ENCODE assay signal across 19 cellular contexts in the genomic region with DNA sequence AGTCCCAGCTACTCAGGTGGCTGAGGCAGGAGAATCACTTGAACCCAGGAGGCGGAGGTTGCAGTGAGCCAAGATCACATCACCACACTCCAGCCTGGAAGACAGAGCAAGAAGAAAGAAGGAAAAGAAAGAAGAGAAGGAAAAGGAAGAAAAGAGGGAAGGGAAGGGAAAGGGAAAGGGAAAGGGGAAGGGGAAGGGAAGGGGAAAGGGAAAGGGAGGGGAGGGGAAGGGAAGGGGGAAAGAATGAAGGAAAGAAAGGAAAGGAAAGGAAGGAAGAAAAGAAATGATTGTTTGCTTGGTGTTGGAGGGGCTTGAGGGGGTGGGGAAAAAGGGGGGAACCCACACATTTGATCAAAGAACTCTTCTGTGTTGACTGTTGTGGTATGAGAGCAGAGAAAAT. TPM values are rescaled to one million over a fixed set of nuclear protein-coding genes. Genes with fewer than 3 reads are reported as not detected.
A peak's percentile ranks its signal among the peaks of the same experiment; 100 is the strongest.
DNase-seq lines count a peak whose midpoint lies in the region; ATAC-seq and TF ChIP-seq lines count a peak whose summit lies in the region.
"Had no signal": no experiment of that assay in that cellular context is flagged by ENCODE, and none has a peak within 500 bp of the region (broad histone marks: within the 10 kb centered on the region; RNA-seq: fewer than 3 reads in every experiment).

No MANE protein-coding gene starts in this region.

- H3K36me3 Mint-ChIP-seq in activated T-helper 17 cell treated with anti-CD3 and anti-CD28 coated beads, Interleukin-2, amount 50 U/mL, for 72 hours (ENCODE audit: low read depth): no peaks in the 10 kb centered on the region
- H3K36me3 Mint-ChIP-seq: T-cell had no signal

- no peak for DNase-seq in SIG-M5 treated with dmso at 0.1 percent for 504 hours (lab: John Stamatoyannopoulos, UW; ENCODE audit: unreplicated experiment)
- no peak for DNase-seq in testis
- DNase-seq: ACHN, Calu3, DMS79 treated with DMSO at 0.1 percent for 48 hours, GF-D8, Kasumi-1, MG63, NCI-H2029, NCI-H526 treated with DMSO at 0.1 percent for 48 hours, Right ventricle myocardium superior, T-cell had no signal

- 0 out of 2 replicates have a peak overlapping the region, but pooled peaks have one; percentile 2 for H3K4me2 ChIP-seq in BLaER1

- H3K36me3 ChIP-seq in BLaER1 (no peaks in the 10 kb centered on the region), testis (ENCODE audit: low read depth, missing control alignments) (no peaks in the 10 kb centered on the region)
- H3K36me3 ChIP-seq: BE2C, MG63 had no signal

- H3K27ac Mint-ChIP-seq in activated T-helper 17 cell treated with anti-CD3 and anti-CD28 coated beads, Interleukin-2, amount 50 U/mL, for 72 hours: peak overlapping the region; percentile 55
- H3K27ac Mint-ChIP-seq: T-cell had no signal

- H3K9ac ChIP-seq in BLaER1: no peak overlapping the region

- 79 to 95% methylated on average over 1 of the region's 1 CpG for WGBS in testis, 2 donors

- peak overlapping the region; percentile 30 for H3K4me3 Mint-ChIP-seq in activated T-helper 17 cell treated with anti-CD3 and anti-CD28 coated beads, Interleukin-2, amount 50 U/mL, for 72 hours
- H3K4me3 Mint-ChIP-seq: T-cell had no signal

- ATAC-seq in activated T-helper 17 cell treated with anti-CD3 and anti-CD28 coated beads, Interleukin-2, amount 50 U/mL, for 72 hours (replicated peaks): no peak

- no peaks in the 10 kb centered on the region for H3K27me3 Mint-ChIP-seq in activated T-helper 17 cell treated with anti-CD3 and anti-CD28 coated beads, Interleukin-2, amount 50 U/mL, for 72 hours

- TF ChIP-seq CTCF in testis (IDR thresholded peaks at IDR 0.05): no peak

- H3K27ac ChIP-seq in BLaER1: no peak overlapping the region
- no peak overlapping the region for H3K27ac ChIP-seq in testis

- H3K4me1 Mint-ChIP-seq in activated T-helper 17 cell treated with anti-CD3 and anti-CD28 coated beads, Interleukin-2, amount 50 U/mL, for 72 hours: peaks cover 8% of the 10 kb centered on the region

- intact Hi-C loops in testis (cut with DNase I; ENCODE audit: low total_unique reads): no loop called here

- H3K4me1 ChIP-seq in BLaER1 (peaks cover 6% of the 10 kb centered on the region; the same call in 1 of the 2 replicates), testis (no peaks in the 10 kb centered on the region)
- H3K4me1 ChIP-seq: BE2C had no signal

- no peaks in the 10 kb centered on the region for H3K9me3 Mint-ChIP-seq in activated T-helper 17 cell treated with anti-CD3 and anti-CD28 coated beads, Interleukin-2, amount 50 U/mL, for 72 hours
- H3K9me3 Mint-ChIP-seq: T-cell had no signal

- H4K20me1 ChIP-seq in BLaER1: no peaks in the 10 kb centered on the region

- H3K27me3 ChIP-seq in BLaER1: no peaks in the 10 kb centered on the region
- H3K27me3 ChIP-seq in testis: no peaks in the 10 kb centered on the region
- H3K27me3 ChIP-seq: MG63 had no signal

- H3K4me3 ChIP-seq in BLaER1 (no peak overlapping the region), testis (no peak overlapping the region)
- H3K4me3 ChIP-seq: MG63 had no signal

- H3K9me3 ChIP-seq in BLaER1 (no peaks in the 10 kb centered on the region), testis (no peaks in the 10 kb centered on the region)
- H3K9me3 ChIP-seq: BE2C had no signal

- no peak for TF ChIP-seq POLR2A in testis (IDR thresholded peaks at IDR 0.05)

RNA-seq across cellular contexts. Expression of gene PMIS2, which starts 10.0 kb away (rescaled TPM):
- total RNA-seq in activated T-helper 17 cell treated with anti-CD3 and anti-CD28 coated beads, Interleukin-2, amount 50 U/mL, for 72 hours: not detected
- total RNA-seq in testis: under 1 TPM in 1 of 2 donors, not detected in 1; 0.74 TPM
- 2.0 TPM for polyA plus RNA-seq in testis (ENCODE audit: insufficient read depth, low read depth, low replicate concordance)
- total RNA-seq: Calu3, H4, HT-29, NCI-H460, Right ventricle myocardium superior, SK-MEL-5, T-cell had no signal

RNA-seq across cellular contexts. Expression of gene HAUS5, which starts 16.6 kb away (rescaled TPM):
- total RNA-seq in activated T-helper 17 cell treated with anti-CD3 and anti-CD28 coated beads, Interleukin-2, amount 50 U/mL, for 72 hours: 10 to 100 TPM; 32.0 to 37.2 TPM
- total RNA-seq in testis: 10 to 100 TPM; 25.5 to 33.9 TPM
- 24.4 TPM for polyA plus RNA-seq in testis (ENCODE audit: insufficient read depth, low read depth, low replicate concordance)

RNA-seq across cellular contexts. Expression of gene ATP4A, which starts 32.5 kb away (rescaled TPM):
- total RNA-seq in activated T-helper 17 cell treated with anti-CD3 and anti-CD28 coated beads, Interleukin-2, amount 50 U/mL, for 72 hours: not detected
- 1 to 10 TPM in 1 of 2 donors, under 1 TPM in 1; 0.87 to 1.1 TPM for total RNA-seq in testis
- polyA plus RNA-seq in testis (ENCODE audit: insufficient read depth, low read depth, low replicate concordance): 1.1 TPM
- total RNA-seq: Calu3, H4, HT-29, NCI-H460, Right ventricle myocardium superior, SK-MEL-5, T-cell had no signal

RNA-seq across cellular contexts. Expression of gene RBM42, which starts 32.9 kb away (rescaled TPM):
- 10 to 100 TPM; 54.7 to 95.6 TPM for total RNA-seq in activated T-helper 17 cell treated with anti-CD3 and anti-CD28 coated beads, Interleukin-2, amount 50 U/mL, for 72 hours
- 100 to 1,000 TPM; 105 to 109 TPM for total RNA-seq in testis
- polyA plus RNA-seq in testis (ENCODE audit: insufficient read depth, low read depth, low replicate concordance): 64.2 TPM

RNA-seq across cellular contexts. Expression of gene ETV2, which starts 45.6 kb away (rescaled TPM):
- under 1 TPM; 0.61 to 0.99 TPM for total RNA-seq in activated T-helper 17 cell treated with anti-CD3 and anti-CD28 coated beads, Interleukin-2, amount 50 U/mL, for 72 hours
- 10 to 100 TPM in 1 of 2 donors, 1 to 10 TPM in 1; 4.8 to 14.4 TPM for total RNA-seq in testis
- 27.2 TPM for polyA plus RNA-seq in testis (ENCODE audit: insufficient read depth, low read depth, low replicate concordance)
